8 cellular contexts compared by ENCODE assay signal in genomic region chr11:59616396-59616982, GRCh38. TPM values are rescaled to one million over a fixed set of nuclear protein-coding genes. Genes with fewer than 3 reads are reported as not detected.
DNase-seq lines count a peak whose midpoint lies in the region; ATAC-seq, FAIRE-seq and TF ChIP-seq lines count a peak whose summit lies in the region.

No MANE protein-coding gene starts in this region.

- no peaks in the 10 kb centered on the region for H3K27me3 Mint-ChIP-seq in naive thymus-derived CD8-positive, alpha-beta T cell

- no peaks in the 10 kb centered on the region for H3K9me2 ChIP-seq in OCI-LY1 (ENCODE audit: low read depth, low read length)

- peak overlapping the region; percentile 59 for H3K9ac ChIP-seq in OCI-LY1 (ENCODE audit: low read length)

- H3K27me3 ChIP-seq in OCI-LY1 (ENCODE audit: insufficient read depth, low read length): no peaks in the 10 kb centered on the region
- no peaks in the 10 kb centered on the region for H3K27me3 ChIP-seq in effector memory CD4-positive, alpha-beta T cell (replicated peaks; ENCODE audit: control insufficient read depth, insufficient read depth, low read length, poor library complexity, severe bottlenecking)

- no peaks in the 10 kb centered on the region for H3K9me3 ChIP-seq in OCI-LY1 (ENCODE audit: low read length)
- H3K9me3 ChIP-seq in effector memory CD4-positive, alpha-beta T cell (ENCODE audit: control insufficient read depth, low read length): no peaks in the 10 kb centered on the region

- peak overlapping the region; percentile 86 to 99 (median 98) for H3K27ac Mint-ChIP-seq in naive thymus-derived CD8-positive, alpha-beta T cell

- H3K36me3 Mint-ChIP-seq in naive thymus-derived CD8-positive, alpha-beta T cell: peaks cover 0 to 18% (median 0%) of the 10 kb centered on the region in 3 donors

- POLR2A ChIA-PET in naive thymus-derived CD8-positive, alpha-beta T cell (lab: Charles Lee): interaction anchor here (0.6 to 3.5 kb wide), 19 partner anchors 12 to 1875 kb away, joined by 3 to 96 read pairs (median 5); partner anchors contain the start of genes CPSF7, PATL1, SDHAF2 and SELENOH

- H2AFZ ChIP-seq in OCI-LY1 (ENCODE audit: low read length): peak overlapping the region; percentile 50

- peaks cover 40% of the 10 kb centered on the region for H3K4me1 ChIP-seq in OCI-LY1 (ENCODE audit: insufficient read depth, low read length, severe bottlenecking)
- peaks cover 28% of the 10 kb centered on the region for H3K4me1 ChIP-seq in effector memory CD4-positive, alpha-beta T cell (ENCODE audit: control insufficient read depth, insufficient read depth, low read length, poor library complexity, severe bottlenecking)

- DNase-seq in D341Med (ENCODE audit: low spot score) (peak; percentile 86), HTR-8/SVneo (ENCODE audit: insufficient read length, low spot score) (no peak), DMS153 (lab: John Stamatoyannopoulos, UW) (no peak), ecto neural progenitor cell (ENCODE audit: low spot score) (no peak)
- no peak for DNase-seq in effector memory CD4-positive, alpha-beta T cell
- DNase-seq in naive thymus-derived CD8-positive, alpha-beta T cell: peak in 1 of 10 donors; percentile 80

- peak overlapping the region; percentile 72 for H3K4me3 ChIP-seq in OCI-LY1 (ENCODE audit: low read depth, low read length, poor library complexity, severe bottlenecking)
- peak overlapping the region; percentile 47 for H3K4me3 ChIP-seq in effector memory CD4-positive, alpha-beta T cell (ENCODE audit: insufficient read depth, low read depth, low read length, poor library complexity, severe bottlenecking)

- H3K27ac ChIP-seq in OCI-LY1 (ENCODE audit: low read depth, low read length, poor library complexity, severe bottlenecking): peak overlapping the region; percentile 58
- peak overlapping the region; percentile 92 for H3K27ac ChIP-seq in effector memory CD4-positive, alpha-beta T cell (ENCODE audit: insufficient read depth, low read length, poor library complexity, severe bottlenecking)

- ATAC-seq in naive thymus-derived CD8-positive, alpha-beta T cell: no peak
- ATAC-seq in HG03095 (IDR thresholded peaks at IDR 0.05; ENCODE audit: unreplicated experiment): no peak

- FAIRE-seq in HTR-8/SVneo (lab: Jason Lieb, UNC): no peak

- H4K20me1 ChIP-seq in OCI-LY1 (ENCODE audit: insufficient read depth, low read length): no peaks in the 10 kb centered on the region

- no peak for TF ChIP-seq CTCF in OCI-LY1 (IDR thresholded peaks at IDR 0.05; ENCODE audit: low read length)

- H3F3A ChIP-seq in OCI-LY1 (ENCODE audit: insufficient read depth, low read length): no peaks in the 10 kb centered on the region

- no peaks in the 10 kb centered on the region for H3K9me3 Mint-ChIP-seq in naive thymus-derived CD8-positive, alpha-beta T cell

- peaks cover 30% of the 10 kb centered on the region for H3K79me2 ChIP-seq in OCI-LY1 (ENCODE audit: insufficient read depth, low read length)

- peaks cover 22 to 46% (median 43%) of the 10 kb centered on the region in 4 donors for H3K4me1 Mint-ChIP-seq in naive thymus-derived CD8-positive, alpha-beta T cell

- H3K4me2 ChIP-seq in OCI-LY1 (ENCODE audit: low read length): peak overlapping the region; percentile 84

- peak overlapping the region; percentile 77 to 96 (median 82) for H3K4me3 Mint-ChIP-seq in naive thymus-derived CD8-positive, alpha-beta T cell

- peaks cover 10% of the 10 kb centered on the region; the same call in 1 of the 2 replicates for H3K36me3 ChIP-seq in OCI-LY1 (ENCODE audit: insufficient read depth, low read length)
- H3K36me3 ChIP-seq in effector memory CD4-positive, alpha-beta T cell (ENCODE audit: control insufficient read depth, insufficient read depth, low read length): no peaks in the 10 kb centered on the region

RNA-seq across cellular contexts. Expression of gene OSBP, which starts 0.9 kb away (rescaled TPM):
- 10 to 100 TPM; 46.7 to 50.5 TPM for total RNA-seq in naive thymus-derived CD8-positive, alpha-beta T cell
- polyA plus RNA-seq in naive thymus-derived CD8-positive, alpha-beta T cell: 10 to 100 TPM; 19.5 to 34.8 (median 19.6) TPM

RNA-seq across cellular contexts. Expression of gene PATL1, which starts 52.3 kb away (rescaled TPM):
- total RNA-seq in naive thymus-derived CD8-positive, alpha-beta T cell: 10 to 100 TPM; 40.5 to 40.7 TPM
- polyA plus RNA-seq in naive thymus-derived CD8-positive, alpha-beta T cell: 1 to 10 TPM; 3.2 to 8.2 (median 3.8) TPM
